7 cellular contexts compared by ENCODE assay signal in genomic region chr1:205630241-205630640, GRCh38. TPM values are rescaled to one million over a fixed set of nuclear protein-coding genes. Genes with fewer than 3 reads are reported as not detected.
DNase-seq lines count a peak whose midpoint lies in the region; ATAC-seq and TF ChIP-seq lines count a peak whose summit lies in the region.

No MANE protein-coding gene starts in this region.

- H3K27me3 Mint-ChIP-seq in HFFc6 (ENCODE audit: insufficient read depth) = no peaks in the 10 kb centered on the region
- H3K27me3 Mint-ChIP-seq in activated B cell treated with CpG ODN at 0.5 μM for 24 hours = no peaks in the 10 kb centered on the region
- H3K27me3 Mint-ChIP-seq in glutamatergic neuron (ENCODE audit: unreplicated experiment) = peaks cover 8% of the 10 kb centered on the region
- H3K27me3 Mint-ChIP-seq in stimulated activated memory B cell treated with anti-CD40 and anti-IgM and Interleukin-4, amounts not matched to agents 10 μg/mL and 1 μg/mL and 100 μg/mL, for 72 hours = no peaks in the 10 kb centered on the region

- no peaks in the 10 kb centered on the region for H3K9me3 Mint-ChIP-seq in HFFc6
- no peaks in the 10 kb centered on the region for H3K9me3 Mint-ChIP-seq in activated B cell treated with CpG ODN at 0.5 μM for 24 hours
- H3K9me3 Mint-ChIP-seq in glutamatergic neuron (ENCODE audit: unreplicated experiment) = peaks cover 6% of the 10 kb centered on the region
- no peaks in the 10 kb centered on the region for H3K9me3 Mint-ChIP-seq in stimulated activated memory B cell treated with anti-CD40 and anti-IgM and Interleukin-4, amounts not matched to agents 10 μg/mL and 1 μg/mL and 100 μg/mL, for 72 hours

- H3K36me3 Mint-ChIP-seq in HFFc6 (ENCODE audit: low read depth) = no peaks in the 10 kb centered on the region; the same call in 1 of the 2 replicates
- H3K36me3 Mint-ChIP-seq in activated B cell treated with CpG ODN at 0.5 μM for 24 hours (ENCODE audit: low read depth) = peaks cover 33% of the 10 kb centered on the region
- H3K36me3 Mint-ChIP-seq in glutamatergic neuron (ENCODE audit: unreplicated experiment) = no peaks in the 10 kb centered on the region
- peaks cover 13% of the 10 kb centered on the region for H3K36me3 Mint-ChIP-seq in stimulated activated memory B cell treated with anti-CD40 and anti-IgM and Interleukin-4, amounts not matched to agents 10 μg/mL and 1 μg/mL and 100 μg/mL, for 72 hours

- no peak for ATAC-seq in activated B cell treated with CpG ODN at 0.5 μM for 24 hours (ENCODE audit: low read depth)
- ATAC-seq in stimulated activated memory B cell treated with anti-CD40 and anti-IgM and Interleukin-4, amounts not matched to agents 10 μg/mL and 1 μg/mL and 100 μg/mL, for 72 hours = no peak
- ATAC-seq in HG03354 (IDR thresholded peaks at IDR 0.05; ENCODE audit: poor library complexity, severe bottlenecking, unreplicated experiment) = no peak

- POLR2A ChIA-PET in activated B cell treated with CpG ODN at 0.5 μM for 24 hours (lab: Charles Lee) = interaction anchor here (0.8 to 3.7 kb wide), 4 partner anchors 22 to 49 kb away, joined by 3 to 119 read pairs (median 17); no protein-coding TSS in a partner anchor

- H3K27ac Mint-ChIP-seq in HFFc6 (peak overlapping the region; percentile 97), activated B cell treated with CpG ODN at 0.5 μM for 24 hours (peak overlapping the region; percentile 96), glutamatergic neuron (ENCODE audit: unreplicated experiment) (peak overlapping the region; percentile 96)
- peak overlapping the region; percentile 91 for H3K27ac Mint-ChIP-seq in stimulated activated memory B cell treated with anti-CD40 and anti-IgM and Interleukin-4, amounts not matched to agents 10 μg/mL and 1 μg/mL and 100 μg/mL, for 72 hours

- TF ChIP-seq CTCF in HFFc6 (IDR thresholded peaks at IDR 0.05) (no peak), activated B cell treated with CpG ODN at 0.5 μM for 24 hours (IDR thresholded peaks at IDR 0.05) (no peak), glutamatergic neuron (IDR thresholded peaks at IDR 0.05; ENCODE audit: partially characterized antibody, unreplicated experiment) (no peak)

- peak; percentile 63 for DNase-seq in HFFc6
- DNase-seq in activated B cell treated with CpG ODN at 0.5 μM for 24 hours = no peak
- no peak for DNase-seq in glutamatergic neuron
- no peak for DNase-seq in NCI-H1436 (lab: John Stamatoyannopoulos, UW)
- DNase-seq in iPS-NIHi11 (ENCODE audit: low spot score) = no peak

- intact Hi-C loops in activated B cell treated with CpG ODN at 0.5 μM for 24 hours (cut with micrococcal nuclease) = no loop called here

- H3K4me3 Mint-ChIP-seq in HFFc6 (peak overlapping the region; percentile 94), activated B cell treated with CpG ODN at 0.5 μM for 24 hours (peak overlapping the region; percentile 96), glutamatergic neuron (ENCODE audit: unreplicated experiment) (peak overlapping the region; percentile 100)
- H3K4me3 Mint-ChIP-seq in stimulated activated memory B cell treated with anti-CD40 and anti-IgM and Interleukin-4, amounts not matched to agents 10 μg/mL and 1 μg/mL and 100 μg/mL, for 72 hours = peak overlapping the region; percentile 86

- CTCF ChIA-PET in activated B cell treated with CpG ODN at 0.5 μM for 24 hours (lab: Charles Lee) = interaction anchor here (1.0 to 3.7 kb wide), 4 partner anchors 26 to 44 kb away, joined by 3 to 54 read pairs (median 17); no protein-coding TSS in a partner anchor

- H3K4me1 Mint-ChIP-seq in HFFc6 (ENCODE audit: low read depth) (peaks cover 50% of the 10 kb centered on the region), activated B cell treated with CpG ODN at 0.5 μM for 24 hours (peaks cover 62% of the 10 kb centered on the region), glutamatergic neuron (ENCODE audit: low read depth, unreplicated experiment) (peaks cover 6% of the 10 kb centered on the region)
- peaks cover 54% of the 10 kb centered on the region for H3K4me1 Mint-ChIP-seq in stimulated activated memory B cell treated with anti-CD40 and anti-IgM and Interleukin-4, amounts not matched to agents 10 μg/mL and 1 μg/mL and 100 μg/mL, for 72 hours

RNA-seq across cellular contexts. Expression of gene ELK4, which starts 1.6 kb away (rescaled TPM):
- 10 to 100 TPM; 32.9 to 37.6 (median 35.6) TPM for total RNA-seq in HFFc6 (2021; fragmentation: NEBNext Ultra II Directional; extraction: Animal tissue kit (Norgen Biotek cat#: 25700))
- total RNA-seq in activated B cell treated with CpG ODN at 0.5 μM for 24 hours = 130 and 141 TPM in 2 replicates
- total RNA-seq in glutamatergic neuron (ENCODE audit: unreplicated experiment) = 20.0 TPM

RNA-seq across cellular contexts. Expression of gene SLC45A3, which starts 50.1 kb away (rescaled TPM):
- total RNA-seq in HFFc6 (2021; fragmentation: NEBNext Ultra II Directional; extraction: Animal tissue kit (Norgen Biotek cat#: 25700)) = 1 to 10 TPM; 1.1 to 2.4 (median 1.4) TPM
- total RNA-seq in activated B cell treated with CpG ODN at 0.5 μM for 24 hours = 6.9 and 7.4 TPM in 2 replicates
- total RNA-seq in glutamatergic neuron (ENCODE audit: unreplicated experiment) = 3.7 TPM
